In genomic region chr5:122985954-122986721, GRCh38 we compare ENCODE assay signal across 14 cellular contexts. TPM values are rescaled to one million over a fixed set of nuclear protein-coding genes. Genes with fewer than 3 reads are reported as not detected.
DNase-seq lines count a peak whose midpoint lies in the region; ATAC-seq and TF ChIP-seq lines count a peak whose summit lies in the region.
"Had no signal": no experiment of that assay in that cellular context is flagged by ENCODE, and none has a peak within 500 bp of the region (broad histone marks: within the 10 kb centered on the region; RNA-seq: fewer than 3 reads in every experiment).

No MANE protein-coding gene starts in this region.

- no peak overlapping the region for H3K27ac Mint-ChIP-seq in activated T-helper 2 cell treated with anti-CD3 and anti-CD28 coated beads, Interferon-gamma antibody, Interleukin-2, Interleukin-4, amounts not matched to agents 10 μg/mL and 5 μg/mL and 100 μg/mL, durations not matched to agents 14 hours and 24 hours and 36 hours
- H3K27ac Mint-ChIP-seq in endodermal cell: no peak overlapping the region
- H3K27ac Mint-ChIP-seq: nephron had no signal

- no peaks in the 10 kb centered on the region for H3K27me3 ChIP-seq in endodermal cell (ENCODE audit: control insufficient read depth, insufficient read depth, low read length, poor library complexity, severe bottlenecking)
- H3K27me3 ChIP-seq: SJSA1, spleen had no signal

- H3K36me3 Mint-ChIP-seq in activated T-helper 2 cell treated with anti-CD3 and anti-CD28 coated beads, Interferon-gamma antibody, Interleukin-2, Interleukin-4, amounts not matched to agents 10 μg/mL and 5 μg/mL and 100 μg/mL, durations not matched to agents 14 hours and 24 hours and 36 hours (ENCODE audit: low read depth): no peaks in the 10 kb centered on the region
- no peaks in the 10 kb centered on the region for H3K36me3 Mint-ChIP-seq in endodermal cell (ENCODE audit: low read depth)

- H3K27me3 Mint-ChIP-seq in activated T-helper 2 cell treated with anti-CD3 and anti-CD28 coated beads, Interferon-gamma antibody, Interleukin-2, Interleukin-4, amounts not matched to agents 10 μg/mL and 5 μg/mL and 100 μg/mL, durations not matched to agents 14 hours and 24 hours and 36 hours (ENCODE audit: low read depth): peaks cover 10% of the 10 kb centered on the region
- no peaks in the 10 kb centered on the region for H3K27me3 Mint-ChIP-seq in endodermal cell (ENCODE audit: insufficient read depth)

- H3K4me1 Mint-ChIP-seq in activated T-helper 2 cell treated with anti-CD3 and anti-CD28 coated beads, Interferon-gamma antibody, Interleukin-2, Interleukin-4, amounts not matched to agents 10 μg/mL and 5 μg/mL and 100 μg/mL, durations not matched to agents 14 hours and 24 hours and 36 hours (ENCODE audit: low read depth): no peaks in the 10 kb centered on the region
- peaks cover 8% of the 10 kb centered on the region for H3K4me1 Mint-ChIP-seq in endodermal cell
- H3K4me1 Mint-ChIP-seq: nephron had no signal

- TF ChIP-seq CTCF in GM13976 (IDR thresholded peaks at IDR 0.05; ENCODE audit: borderline replicate concordance, control extremely low read depth, extremely low read depth, insufficient read depth, missing control alignments) (no peak), endodermal cell (conservative IDR thresholded peaks at IDR 0.05) (no peak)

- no peaks in the 10 kb centered on the region for H3K4me1 ChIP-seq in endodermal cell (ENCODE audit: control insufficient read depth, insufficient read depth, low read length)

- H3K9me3 ChIP-seq in endodermal cell (ENCODE audit: control insufficient read depth, low read length): no peaks in the 10 kb centered on the region
- H3K9me3 ChIP-seq: SJSA1, spleen had no signal

- H3K36me3 ChIP-seq in endodermal cell (ENCODE audit: control insufficient read depth, insufficient read depth, low read length): no peaks in the 10 kb centered on the region
- H3K36me3 ChIP-seq: SJSA1, spleen had no signal

- peak; percentile 53 for DNase-seq in GM13976 (ENCODE audit: low spot score)
- no peak for DNase-seq in AML-193 (lab: John Stamatoyannopoulos, UW)
- DNase-seq in NCI-H2081 treated with DMSO at 0.1 percent for 48 hours (lab: John Stamatoyannopoulos, UW): no peak
- DNase-seq in activated T-helper 2 cell treated with anti-CD3 and anti-CD28 coated beads, Interferon-gamma antibody, Interleukin-2, Interleukin-4, amounts not matched to agents 10 μg/mL and 5 μg/mL and 100 μg/mL, durations not matched to agents 14 hours and 24 hours and 36 hours (ENCODE audit: low spot score): no peak
- DNase-seq in endodermal cell: no peak
- DNase-seq: amygdala, GDM1, NCI-H1930, spleen had no signal

- in situ Hi-C loops in GM13976 (cut with MboI; ENCODE audit: low sequenced_read_pairs, unreplicated experiment): no loop called here

- no peak overlapping the region for H3K4me3 Mint-ChIP-seq in activated T-helper 2 cell treated with anti-CD3 and anti-CD28 coated beads, Interferon-gamma antibody, Interleukin-2, Interleukin-4, amounts not matched to agents 10 μg/mL and 5 μg/mL and 100 μg/mL, durations not matched to agents 14 hours and 24 hours and 36 hours (ENCODE audit: low read depth)
- no peak overlapping the region for H3K4me3 Mint-ChIP-seq in endodermal cell
- H3K4me3 Mint-ChIP-seq: nephron had no signal

- no peak overlapping the region for H3K9ac ChIP-seq in endodermal cell (ENCODE audit: extremely low read depth, low read length, poor library complexity, severe bottlenecking)

- ATAC-seq in GM19438 (IDR thresholded peaks at IDR 0.05; ENCODE audit: low read depth, unreplicated experiment) (peak; percentile 72), HG02884 (IDR thresholded peaks at IDR 0.05; ENCODE audit: unreplicated experiment) (peak; percentile 97), HG03571 (IDR thresholded peaks at IDR 0.05; ENCODE audit: unreplicated experiment) (peak; percentile 90)

- intact Hi-C loops in activated T-helper 2 cell treated with anti-CD3 and anti-CD28 coated beads, Interferon-gamma antibody, Interleukin-2, Interleukin-4, amounts not matched to agents 10 μg/mL and 5 μg/mL and 100 μg/mL, durations not matched to agents 14 hours and 24 hours and 36 hours (cut with micrococcal nuclease): no loop called here

- no peak overlapping the region for H3K4me3 ChIP-seq in endodermal cell (ENCODE audit: low read length)
- H3K4me3 ChIP-seq: SJSA1, spleen had no signal

- WGBS in endodermal cell (ENCODE audit: insufficient coverage in 1 of 2, insufficient read length in 1 of 2), 2 experiments: 98 to 100% methylated on average over 2 of the region's 2 CpGs

- no peaks in the 10 kb centered on the region for H3K9me3 Mint-ChIP-seq in activated T-helper 2 cell treated with anti-CD3 and anti-CD28 coated beads, Interferon-gamma antibody, Interleukin-2, Interleukin-4, amounts not matched to agents 10 μg/mL and 5 μg/mL and 100 μg/mL, durations not matched to agents 14 hours and 24 hours and 36 hours
- no peaks in the 10 kb centered on the region for H3K9me3 Mint-ChIP-seq in endodermal cell
- H3K9me3 Mint-ChIP-seq: nephron had no signal

- no peak overlapping the region for H3K27ac ChIP-seq in endodermal cell (ENCODE audit: low read depth, low read length)
- H3K27ac ChIP-seq: SJSA1, spleen had no signal

RNA-seq across cellular contexts. Expression of gene PPIC, which starts 50.4 kb away (rescaled TPM):
- not detected in 2 replicates for total RNA-seq in activated T-helper 2 cell treated with anti-CD3 and anti-CD28 coated beads, Interferon-gamma antibody, Interleukin-2, Interleukin-4, amounts not matched to agents 10 μg/mL and 5 μg/mL and 100 μg/mL, durations not matched to agents 14 hours and 24 hours and 36 hours
- total RNA-seq in endodermal cell: 10 to 100 TPM; 25.7 to 36.4 TPM
- 7.3 TPM for polyA plus RNA-seq in endodermal cell (2013, experiment 1 of 2)
- 8.8 TPM for polyA plus RNA-seq in endodermal cell (2013, experiment 2 of 2)

Comparison
In these comparisons a context has a peak if more than half of its experiments do, and no peak if none do; other contexts are left out.
1. RNA of gene PPIC, which starts 50.4 kb away (total RNA-seq): 25.7 to 36.4 TPM in endodermal cell; not detected in activated T-helper 2 cell treated with anti-CD3 and anti-CD28 coated beads, Interferon-gamma antibody, Interleukin-2, Interleukin-4, amounts not matched to agents 10 μg/mL and 5 μg/mL and 100 μg/mL, durations not matched to agents 14 hours and 24 hours and 36 hours; every median in the first group is over 10 times any median in the second.
2. Peak in every context shown above with its lines, with median percentiles within 50 percentile points of each other: ATAC-seq.